Comparison of ENCODE assay signal across 1 cellular context in the genomic region with DNA sequence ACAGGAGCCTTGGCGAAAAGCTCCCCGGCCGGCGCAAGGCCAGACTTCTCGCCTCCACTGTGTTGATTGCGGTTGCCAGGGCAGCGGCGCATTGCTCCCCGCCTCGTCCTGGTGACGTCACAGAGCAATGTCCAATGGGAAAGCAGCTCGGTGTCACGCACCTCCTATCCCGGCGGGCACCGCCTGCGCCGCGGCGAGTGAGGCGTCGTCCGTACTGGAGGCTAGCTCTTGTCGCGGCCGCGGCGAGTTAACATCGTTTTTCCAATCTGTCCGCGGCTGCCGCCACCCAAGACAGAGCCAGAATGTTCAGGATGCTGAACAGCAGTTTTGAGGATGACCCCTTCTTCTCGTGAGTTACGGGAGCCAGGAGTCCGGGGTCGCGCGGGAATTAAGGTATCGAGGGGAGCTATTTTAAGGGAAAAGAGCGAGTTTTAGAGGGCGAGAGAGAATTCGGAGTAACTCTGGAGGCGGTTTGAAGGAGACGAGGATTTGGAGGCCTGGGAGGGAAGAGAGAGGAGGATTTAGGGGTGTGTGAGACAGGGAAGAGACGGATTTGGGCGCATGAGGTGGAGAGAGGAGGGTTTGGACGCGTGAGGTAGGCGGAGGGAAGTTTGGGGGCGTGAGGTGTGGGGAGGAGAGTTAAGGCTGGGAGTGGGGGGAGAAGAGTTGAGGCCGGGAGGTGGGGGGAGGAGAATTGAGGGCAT.
TF ChIP-seq lines count a peak whose summit lies in the region.

A gene with protein sequence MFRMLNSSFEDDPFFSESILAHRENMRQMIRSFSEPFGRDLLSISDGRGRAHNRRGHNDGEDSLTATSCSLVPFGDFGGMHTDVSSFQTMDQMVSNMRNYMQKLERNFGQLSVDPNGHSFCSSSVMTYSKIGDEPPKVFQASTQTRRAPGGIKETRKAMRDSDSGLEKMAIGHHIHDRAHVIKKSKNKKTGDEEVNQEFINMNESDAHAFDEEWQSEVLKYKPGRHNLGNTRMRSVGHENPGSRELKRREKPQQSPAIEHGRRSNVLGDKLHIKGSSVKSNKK (plus strand): TSS at position 196 of the 704 bp plus-strand sequence. CDS start 107 bp downstream, at position 303.

TF ChIP-seq in WTC11, 78 proteins besides CTCF, POLR2A, EP300 and RAD21 (continued from another document and continues in another):
- peak; percentile 96 for TF ChIP-seq FOXP1 (CRISPR knock-in tag; IDR thresholded peaks at IDR 0.05; ENCODE audit: borderline replicate concordance)
- TF ChIP-seq SMAD4 (CRISPR knock-in tag; IDR thresholded peaks at IDR 0.05): peak; percentile 77; the same call in 1 of the 2 replicates
- TF ChIP-seq, protein P1, sequence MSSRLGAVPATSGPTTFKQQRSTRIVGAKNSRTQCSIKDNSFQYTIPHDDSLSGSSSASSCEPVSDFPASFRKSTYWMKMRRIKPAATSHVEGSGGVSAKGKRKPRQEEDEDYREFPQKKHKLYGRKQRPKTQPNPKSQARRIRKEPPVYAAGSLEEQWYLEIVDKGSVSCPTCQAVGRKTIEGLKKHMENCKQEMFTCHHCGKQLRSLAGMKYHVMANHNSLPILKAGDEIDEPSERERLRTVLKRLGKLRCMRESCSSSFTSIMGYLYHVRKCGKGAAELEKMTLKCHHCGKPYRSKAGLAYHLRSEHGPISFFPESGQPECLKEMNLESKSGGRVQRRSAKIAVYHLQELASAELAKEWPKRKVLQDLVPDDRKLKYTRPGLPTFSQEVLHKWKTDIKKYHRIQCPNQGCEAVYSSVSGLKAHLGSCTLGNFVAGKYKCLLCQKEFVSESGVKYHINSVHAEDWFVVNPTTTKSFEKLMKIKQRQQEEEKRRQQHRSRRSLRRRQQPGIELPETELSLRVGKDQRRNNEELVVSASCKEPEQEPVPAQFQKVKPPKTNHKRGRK (CRISPR knock-in tag; IDR thresholded peaks at IDR 0.05; ENCODE audit: borderline replicate concordance): no peak
- peak; percentile 92 for TF ChIP-seq ESRRA (CRISPR knock-in tag; IDR thresholded peaks at IDR 0.05; ENCODE audit: borderline replicate concordance)
- TF ChIP-seq ZNF263 (CRISPR knock-in tag; IDR thresholded peaks at IDR 0.05; ENCODE audit: low read depth): no peak
- TF ChIP-seq, protein P2, sequence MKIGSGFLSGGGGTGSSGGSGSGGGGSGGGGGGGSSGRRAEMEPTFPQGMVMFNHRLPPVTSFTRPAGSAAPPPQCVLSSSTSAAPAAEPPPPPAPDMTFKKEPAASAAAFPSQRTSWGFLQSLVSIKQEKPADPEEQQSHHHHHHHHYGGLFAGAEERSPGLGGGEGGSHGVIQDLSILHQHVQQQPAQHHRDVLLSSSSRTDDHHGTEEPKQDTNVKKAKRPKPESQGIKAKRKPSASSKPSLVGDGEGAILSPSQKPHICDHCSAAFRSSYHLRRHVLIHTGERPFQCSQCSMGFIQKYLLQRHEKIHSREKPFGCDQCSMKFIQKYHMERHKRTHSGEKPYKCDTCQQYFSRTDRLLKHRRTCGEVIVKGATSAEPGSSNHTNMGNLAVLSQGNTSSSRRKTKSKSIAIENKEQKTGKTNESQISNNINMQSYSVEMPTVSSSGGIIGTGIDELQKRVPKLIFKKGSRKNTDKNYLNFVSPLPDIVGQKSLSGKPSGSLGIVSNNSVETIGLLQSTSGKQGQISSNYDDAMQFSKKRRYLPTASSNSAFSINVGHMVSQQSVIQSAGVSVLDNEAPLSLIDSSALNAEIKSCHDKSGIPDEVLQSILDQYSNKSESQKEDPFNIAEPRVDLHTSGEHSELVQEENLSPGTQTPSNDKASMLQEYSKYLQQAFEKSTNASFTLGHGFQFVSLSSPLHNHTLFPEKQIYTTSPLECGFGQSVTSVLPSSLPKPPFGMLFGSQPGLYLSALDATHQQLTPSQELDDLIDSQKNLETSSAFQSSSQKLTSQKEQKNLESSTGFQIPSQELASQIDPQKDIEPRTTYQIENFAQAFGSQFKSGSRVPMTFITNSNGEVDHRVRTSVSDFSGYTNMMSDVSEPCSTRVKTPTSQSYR (CRISPR knock-in tag; IDR thresholded peaks at IDR 0.05): peak; percentile 90; the same call in 1 of the 2 replicates
- TF ChIP-seq PRRX2 (CRISPR knock-in tag; IDR thresholded peaks at IDR 0.05): no peak
- no peak for TF ChIP-seq MXD4 (CRISPR knock-in tag; IDR thresholded peaks at IDR 0.05; ENCODE audit: borderline replicate concordance)
- TF ChIP-seq, protein P3, sequence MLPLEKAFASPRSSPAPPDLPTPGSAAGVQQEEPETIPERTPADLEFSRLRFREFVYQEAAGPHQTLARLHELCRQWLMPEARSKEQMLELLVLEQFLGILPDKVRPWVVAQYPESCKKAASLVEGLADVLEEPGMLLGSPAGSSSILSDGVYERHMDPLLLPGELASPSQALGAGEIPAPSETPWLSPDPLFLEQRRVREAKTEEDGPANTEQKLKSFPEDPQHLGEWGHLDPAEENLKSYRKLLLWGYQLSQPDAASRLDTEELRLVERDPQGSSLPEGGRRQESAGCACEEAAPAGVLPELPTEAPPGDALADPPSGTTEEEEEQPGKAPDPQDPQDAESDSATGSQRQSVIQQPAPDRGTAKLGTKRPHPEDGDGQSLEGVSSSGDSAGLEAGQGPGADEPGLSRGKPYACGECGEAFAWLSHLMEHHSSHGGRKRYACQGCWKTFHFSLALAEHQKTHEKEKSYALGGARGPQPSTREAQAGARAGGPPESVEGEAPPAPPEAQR (CRISPR knock-in tag; IDR thresholded peaks at IDR 0.05): no peak
- TF ChIP-seq, protein P4, sequence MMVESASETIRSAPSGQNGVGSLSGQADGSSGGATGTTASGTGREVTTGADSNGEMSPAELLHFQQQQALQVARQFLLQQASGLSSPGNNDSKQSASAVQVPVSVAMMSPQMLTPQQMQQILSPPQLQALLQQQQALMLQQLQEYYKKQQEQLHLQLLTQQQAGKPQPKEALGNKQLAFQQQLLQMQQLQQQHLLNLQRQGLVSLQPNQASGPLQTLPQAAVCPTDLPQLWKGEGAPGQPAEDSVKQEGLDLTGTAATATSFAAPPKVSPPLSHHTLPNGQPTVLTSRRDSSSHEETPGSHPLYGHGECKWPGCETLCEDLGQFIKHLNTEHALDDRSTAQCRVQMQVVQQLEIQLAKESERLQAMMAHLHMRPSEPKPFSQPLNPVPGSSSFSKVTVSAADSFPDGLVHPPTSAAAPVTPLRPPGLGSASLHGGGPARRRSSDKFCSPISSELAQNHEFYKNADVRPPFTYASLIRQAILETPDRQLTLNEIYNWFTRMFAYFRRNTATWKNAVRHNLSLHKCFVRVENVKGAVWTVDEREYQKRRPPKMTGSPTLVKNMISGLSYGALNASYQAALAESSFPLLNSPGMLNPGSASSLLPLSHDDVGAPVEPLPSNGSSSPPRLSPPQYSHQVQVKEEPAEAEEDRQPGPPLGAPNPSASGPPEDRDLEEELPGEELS (CRISPR knock-in tag; IDR thresholded peaks at IDR 0.05): peak; percentile 96
- TF ChIP-seq, protein P5, sequence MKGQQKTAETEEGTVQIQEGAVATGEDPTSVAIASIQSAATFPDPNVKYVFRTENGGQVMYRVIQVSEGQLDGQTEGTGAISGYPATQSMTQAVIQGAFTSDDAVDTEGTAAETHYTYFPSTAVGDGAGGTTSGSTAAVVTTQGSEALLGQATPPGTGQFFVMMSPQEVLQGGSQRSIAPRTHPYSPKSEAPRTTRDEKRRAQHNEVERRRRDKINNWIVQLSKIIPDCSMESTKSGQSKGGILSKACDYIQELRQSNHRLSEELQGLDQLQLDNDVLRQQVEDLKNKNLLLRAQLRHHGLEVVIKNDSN (CRISPR knock-in tag; IDR thresholded peaks at IDR 0.05): peak; percentile 93
- TF ChIP-seq, protein P6, sequence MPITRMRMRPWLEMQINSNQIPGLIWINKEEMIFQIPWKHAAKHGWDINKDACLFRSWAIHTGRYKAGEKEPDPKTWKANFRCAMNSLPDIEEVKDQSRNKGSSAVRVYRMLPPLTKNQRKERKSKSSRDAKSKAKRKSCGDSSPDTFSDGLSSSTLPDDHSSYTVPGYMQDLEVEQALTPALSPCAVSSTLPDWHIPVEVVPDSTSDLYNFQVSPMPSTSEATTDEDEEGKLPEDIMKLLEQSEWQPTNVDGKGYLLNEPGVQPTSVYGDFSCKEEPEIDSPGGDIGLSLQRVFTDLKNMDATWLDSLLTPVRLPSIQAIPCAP (CRISPR knock-in tag; IDR thresholded peaks at IDR 0.05): peak; percentile 93
- peak; percentile 94; the same call in 1 of the 2 replicates for TF ChIP-seq SMAD3 (CRISPR knock-in tag; IDR thresholded peaks at IDR 0.05; ENCODE audit: borderline replicate concordance)
- TF ChIP-seq, protein P7, sequence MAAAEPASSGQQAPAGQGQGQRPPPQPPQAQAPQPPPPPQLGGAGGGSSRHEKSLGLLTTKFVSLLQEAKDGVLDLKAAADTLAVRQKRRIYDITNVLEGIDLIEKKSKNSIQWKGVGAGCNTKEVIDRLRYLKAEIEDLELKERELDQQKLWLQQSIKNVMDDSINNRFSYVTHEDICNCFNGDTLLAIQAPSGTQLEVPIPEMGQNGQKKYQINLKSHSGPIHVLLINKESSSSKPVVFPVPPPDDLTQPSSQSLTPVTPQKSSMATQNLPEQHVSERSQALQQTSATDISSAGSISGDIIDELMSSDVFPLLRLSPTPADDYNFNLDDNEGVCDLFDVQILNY (CRISPR knock-in tag; IDR thresholded peaks at IDR 0.05): peak; percentile 61; the same call in 1 of the 2 replicates
- TF ChIP-seq, protein P8, sequence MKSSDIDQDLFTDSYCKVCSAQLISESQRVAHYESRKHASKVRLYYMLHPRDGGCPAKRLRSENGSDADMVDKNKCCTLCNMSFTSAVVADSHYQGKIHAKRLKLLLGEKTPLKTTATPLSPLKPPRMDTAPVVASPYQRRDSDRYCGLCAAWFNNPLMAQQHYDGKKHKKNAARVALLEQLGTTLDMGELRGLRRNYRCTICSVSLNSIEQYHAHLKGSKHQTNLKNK (CRISPR knock-in tag; IDR thresholded peaks at IDR 0.05): no peak
- no peak for TF ChIP-seq GABPB1 (CRISPR knock-in tag; IDR thresholded peaks at IDR 0.05)
- TF ChIP-seq, protein P9, sequence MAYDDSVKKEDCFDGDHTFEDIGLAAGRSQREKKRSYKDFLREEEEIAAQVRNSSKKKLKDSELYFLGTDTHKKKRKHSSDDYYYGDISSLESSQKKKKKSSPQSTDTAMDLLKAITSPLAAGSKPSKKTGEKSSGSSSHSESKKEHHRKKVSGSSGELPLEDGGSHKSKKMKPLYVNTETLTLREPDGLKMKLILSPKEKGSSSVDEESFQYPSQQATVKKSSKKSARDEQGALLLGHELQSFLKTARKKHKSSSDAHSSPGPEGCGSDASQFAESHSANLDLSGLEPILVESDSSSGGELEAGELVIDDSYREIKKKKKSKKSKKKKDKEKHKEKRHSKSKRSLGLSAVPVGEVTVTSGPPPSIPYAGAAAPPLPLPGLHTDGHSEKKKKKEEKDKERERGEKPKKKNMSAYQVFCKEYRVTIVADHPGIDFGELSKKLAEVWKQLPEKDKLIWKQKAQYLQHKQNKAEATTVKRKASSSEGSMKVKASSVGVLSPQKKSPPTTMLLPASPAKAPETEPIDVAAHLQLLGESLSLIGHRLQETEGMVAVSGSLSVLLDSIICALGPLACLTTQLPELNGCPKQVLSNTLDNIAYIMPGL (CRISPR knock-in tag; IDR thresholded peaks at IDR 0.05): 0 out of 2 replicates have a peak, but pooled peaks have one; percentile 48
- peak; percentile 76 for TF ChIP-seq TEAD4 (CRISPR knock-in tag; IDR thresholded peaks at IDR 0.05)
- TF ChIP-seq, protein P10, sequence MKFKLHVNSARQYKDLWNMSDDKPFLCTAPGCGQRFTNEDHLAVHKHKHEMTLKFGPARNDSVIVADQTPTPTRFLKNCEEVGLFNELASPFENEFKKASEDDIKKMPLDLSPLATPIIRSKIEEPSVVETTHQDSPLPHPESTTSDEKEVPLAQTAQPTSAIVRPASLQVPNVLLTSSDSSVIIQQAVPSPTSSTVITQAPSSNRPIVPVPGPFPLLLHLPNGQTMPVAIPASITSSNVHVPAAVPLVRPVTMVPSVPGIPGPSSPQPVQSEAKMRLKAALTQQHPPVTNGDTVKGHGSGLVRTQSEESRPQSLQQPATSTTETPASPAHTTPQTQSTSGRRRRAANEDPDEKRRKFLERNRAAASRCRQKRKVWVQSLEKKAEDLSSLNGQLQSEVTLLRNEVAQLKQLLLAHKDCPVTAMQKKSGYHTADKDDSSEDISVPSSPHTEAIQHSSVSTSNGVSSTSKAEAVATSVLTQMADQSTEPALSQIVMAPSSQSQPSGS (CRISPR knock-in tag; IDR thresholded peaks at IDR 0.05; ENCODE audit: borderline replicate concordance, low read depth): peak; percentile 74; the same call in 1 of the 2 replicates
- no peak for TF ChIP-seq KAT7 (CRISPR knock-in tag; IDR thresholded peaks at IDR 0.05; ENCODE audit: borderline replicate concordance)
- peak; percentile 76 for TF ChIP-seq MYBL2 (CRISPR knock-in tag; IDR thresholded peaks at IDR 0.05)
- TF ChIP-seq, protein P11, sequence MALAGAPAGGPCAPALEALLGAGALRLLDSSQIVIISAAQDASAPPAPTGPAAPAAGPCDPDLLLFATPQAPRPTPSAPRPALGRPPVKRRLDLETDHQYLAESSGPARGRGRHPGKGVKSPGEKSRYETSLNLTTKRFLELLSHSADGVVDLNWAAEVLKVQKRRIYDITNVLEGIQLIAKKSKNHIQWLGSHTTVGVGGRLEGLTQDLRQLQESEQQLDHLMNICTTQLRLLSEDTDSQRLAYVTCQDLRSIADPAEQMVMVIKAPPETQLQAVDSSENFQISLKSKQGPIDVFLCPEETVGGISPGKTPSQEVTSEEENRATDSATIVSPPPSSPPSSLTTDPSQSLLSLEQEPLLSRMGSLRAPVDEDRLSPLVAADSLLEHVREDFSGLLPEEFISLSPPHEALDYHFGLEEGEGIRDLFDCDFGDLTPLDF (CRISPR knock-in tag; IDR thresholded peaks at IDR 0.05): peak; percentile 85
- peak; percentile 88 for TF ChIP-seq ETV6 (CRISPR knock-in tag; IDR thresholded peaks at IDR 0.05)
- TF ChIP-seq, protein P12, sequence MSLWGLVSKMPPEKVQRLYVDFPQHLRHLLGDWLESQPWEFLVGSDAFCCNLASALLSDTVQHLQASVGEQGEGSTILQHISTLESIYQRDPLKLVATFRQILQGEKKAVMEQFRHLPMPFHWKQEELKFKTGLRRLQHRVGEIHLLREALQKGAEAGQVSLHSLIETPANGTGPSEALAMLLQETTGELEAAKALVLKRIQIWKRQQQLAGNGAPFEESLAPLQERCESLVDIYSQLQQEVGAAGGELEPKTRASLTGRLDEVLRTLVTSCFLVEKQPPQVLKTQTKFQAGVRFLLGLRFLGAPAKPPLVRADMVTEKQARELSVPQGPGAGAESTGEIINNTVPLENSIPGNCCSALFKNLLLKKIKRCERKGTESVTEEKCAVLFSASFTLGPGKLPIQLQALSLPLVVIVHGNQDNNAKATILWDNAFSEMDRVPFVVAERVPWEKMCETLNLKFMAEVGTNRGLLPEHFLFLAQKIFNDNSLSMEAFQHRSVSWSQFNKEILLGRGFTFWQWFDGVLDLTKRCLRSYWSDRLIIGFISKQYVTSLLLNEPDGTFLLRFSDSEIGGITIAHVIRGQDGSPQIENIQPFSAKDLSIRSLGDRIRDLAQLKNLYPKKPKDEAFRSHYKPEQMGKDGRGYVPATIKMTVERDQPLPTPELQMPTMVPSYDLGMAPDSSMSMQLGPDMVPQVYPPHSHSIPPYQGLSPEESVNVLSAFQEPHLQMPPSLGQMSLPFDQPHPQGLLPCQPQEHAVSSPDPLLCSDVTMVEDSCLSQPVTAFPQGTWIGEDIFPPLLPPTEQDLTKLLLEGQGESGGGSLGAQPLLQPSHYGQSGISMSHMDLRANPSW (CRISPR knock-in tag; conservative IDR thresholded peaks at IDR 0.05; ENCODE audit: low read depth): no peak
